Comparison of ENCODE assay signal across 8 cellular contexts in the genomic region with DNA sequence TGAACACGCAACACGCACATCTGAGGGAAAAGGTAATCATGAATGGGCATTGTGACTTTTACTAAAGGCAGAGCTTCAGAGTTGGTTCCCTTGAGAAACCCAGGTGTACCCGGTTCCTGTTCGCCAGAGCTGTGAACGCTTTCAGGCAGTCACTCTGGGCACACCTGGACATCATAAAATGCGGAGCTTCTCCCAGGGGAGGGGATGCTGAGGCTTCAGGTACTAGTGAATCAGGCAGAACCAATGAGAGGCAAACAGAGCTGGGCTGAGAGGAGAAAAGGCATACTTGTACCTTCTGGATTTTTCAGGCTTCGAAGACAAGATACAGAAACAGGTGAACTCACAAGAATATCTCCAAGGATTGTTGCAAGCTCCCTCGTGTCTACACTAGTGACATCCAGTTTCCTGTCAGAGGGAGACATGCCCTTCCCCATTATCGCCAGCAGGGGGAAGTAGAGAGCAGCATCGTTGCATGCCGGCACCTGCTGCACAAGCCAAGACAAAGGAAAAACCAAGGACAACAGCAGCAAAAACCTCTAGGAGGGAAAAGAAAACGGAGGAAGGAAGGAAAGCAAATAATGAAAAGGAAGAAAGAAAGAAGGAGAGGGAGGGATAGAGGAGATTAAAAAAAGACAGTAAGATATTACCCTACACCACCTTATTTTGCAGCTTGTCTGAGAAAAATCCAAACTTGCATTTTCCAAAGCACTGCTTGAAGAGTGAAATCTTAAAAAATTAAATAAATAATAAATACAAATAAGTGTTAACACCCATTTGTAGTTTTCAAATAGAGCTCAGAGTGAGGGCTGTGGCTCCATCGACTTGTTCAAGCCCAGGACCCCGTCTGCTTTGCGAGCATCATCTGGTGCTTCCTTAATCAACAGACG.
A peak's percentile ranks its signal among the peaks of the same experiment; 100 is the strongest.
DNase-seq lines count a peak whose midpoint lies in the region; ATAC-seq lines count a peak whose summit lies in the region.

No MANE protein-coding gene starts in this region.

- peak; percentile 61 for ATAC-seq in HG03066 (IDR thresholded peaks at IDR 0.05; ENCODE audit: low read depth, unreplicated experiment)
- ATAC-seq in GM19463 (IDR thresholded peaks at IDR 0.05; ENCODE audit: unreplicated experiment) = no peak

- peak; percentile 38 for DNase-seq in GDM1 (lab: John Stamatoyannopoulos, UW)
- peak; percentile 76 for DNase-seq in NCI-H345 (lab: John Stamatoyannopoulos, UW)
- DNase-seq in activated CD4-positive, alpha-beta T cell treated with anti-CD3 and anti-CD28 coated beads for 1 hour = peak; percentile 59
- peak; percentile 82 for DNase-seq in cerebellar cortex (ENCODE audit: low spot score)
- peak; percentile 91 for DNase-seq in left kidney (ENCODE audit: low read depth, low spot score)
- peak; percentile 61 to 76 for DNase-seq in stimulated activated CD4-positive, alpha-beta T cell treated with anti-CD3 and anti-CD28 coated beads, Interleukin-4, amount 100 ng/mL, for 48 hours (ENCODE audit: low read depth in 2 of 2)

Comparison
In these comparisons a context has a peak if more than half of its experiments do, and no peak if none do; other contexts are left out.
1. DNase-seq: peak in every context shown above with its lines; median percentile 91 in left kidney; 82 in cerebellar cortex; 76 in NCI-H345; 68 in stimulated activated CD4-positive, alpha-beta T cell treated with anti-CD3 and anti-CD28 coated beads, Interleukin-4, amount 100 ng/mL, for 48 hours; 59 in activated CD4-positive, alpha-beta T cell treated with anti-CD3 and anti-CD28 coated beads for 1 hour; 38 in GDM1.